In the genomic region with DNA sequence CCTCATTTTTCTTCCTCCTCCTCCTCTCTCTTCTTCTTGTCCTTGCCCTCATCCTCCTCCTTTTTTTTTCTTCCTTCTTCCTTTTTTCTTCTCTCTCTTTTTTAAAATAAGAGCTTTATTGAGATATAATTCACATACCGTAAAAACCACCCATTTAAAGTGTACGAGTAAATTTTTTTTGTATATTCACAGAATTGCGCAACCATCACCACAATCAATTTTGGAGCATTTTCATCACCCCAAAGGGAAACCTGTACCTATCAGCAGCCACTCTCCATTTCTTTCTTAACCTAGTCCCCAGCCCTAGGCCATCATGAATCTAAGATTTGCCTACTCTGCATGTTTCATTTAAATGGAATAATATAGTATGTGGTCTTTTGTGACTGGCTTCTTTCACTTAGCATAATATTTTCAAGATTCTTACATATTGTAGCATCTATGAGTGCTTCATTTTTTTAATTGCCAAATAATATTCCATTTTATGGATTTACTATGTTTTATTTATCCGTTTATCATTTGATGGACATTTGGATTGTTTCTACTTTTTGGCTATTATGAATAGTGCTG, we compare ENCODE assay signal across 34 cellular contexts. TPM values are rescaled to one million over a fixed set of nuclear protein-coding genes. Genes with fewer than 3 reads are reported as not detected.
"Had no signal": no experiment of that assay in that cellular context is flagged by ENCODE, and none has a peak within 500 bp of the region (broad histone marks: within the 10 kb centered on the region; RNA-seq: fewer than 3 reads in every experiment).

No MANE protein-coding gene starts in this region.

- H3K27ac Mint-ChIP-seq: activated naive CD4-positive, alpha-beta T cell treated with anti-CD3 and anti-CD28 coated beads, Interleukin-2, amount 50 U/mL, for 24 hours; activated naive CD8-positive, alpha-beta T cell treated with anti-CD3 and anti-CD28 coated beads, Interleukin-2, amount 50 U/mL, for 24 hours; activated T-cell treated with anti-CD3 and anti-CD28 coated beads, Interleukin-2, amount 50 U/mL, for 24 hours; activated T-helper 2 cell treated with anti-CD3 and anti-CD28 coated beads, Interferon-gamma antibody, Interleukin-2, Interleukin-4, amounts not matched to agents 10 μg/mL and 5 μg/mL and 100 μg/mL, durations not matched to agents 14 hours and 24 hours and 36 hours; neural progenitor cell; stimulated activated effector memory CD8-positive, alpha-beta T cell treated with anti-CD3 and anti-CD28 coated beads, Interleukin-12 subunit alpha, Interleukin-12 subunit beta, amount 100 ng/mL, for 72 hours; stimulated activated naive CD8-positive, alpha-beta T cell treated with anti-CD3 and anti-CD28 coated beads, Interleukin-15, Interleukin-2, amounts not matched to agents 100 ng/mL and 50 ng/mL, for 24 hours had no signal

- H3K27me3 ChIP-seq: heart right ventricle, left lung, neural progenitor cell had no signal

- H3K36me3 Mint-ChIP-seq: neural progenitor cell had no signal

- H3K27me3 Mint-ChIP-seq: activated naive CD4-positive, alpha-beta T cell treated with anti-CD3 and anti-CD28 coated beads, Interleukin-2, amount 50 U/mL, for 24 hours; activated naive CD8-positive, alpha-beta T cell treated with anti-CD3 and anti-CD28 coated beads, Interleukin-2, amount 50 U/mL, for 24 hours; activated T-cell treated with anti-CD3 and anti-CD28 coated beads, Interleukin-2, amount 50 U/mL, for 24 hours; naive thymus-derived CD8-positive, alpha-beta T cell; stimulated activated naive CD8-positive, alpha-beta T cell treated with anti-CD3 and anti-CD28 coated beads, Interleukin-15, Interleukin-2, amounts not matched to agents 100 ng/mL and 50 ng/mL, for 24 hours had no signal

- H3K9me3 Mint-ChIP-seq: activated naive CD4-positive, alpha-beta T cell treated with anti-CD3 and anti-CD28 coated beads, Interleukin-2, amount 50 U/mL, for 24 hours; activated naive CD8-positive, alpha-beta T cell treated with anti-CD3 and anti-CD28 coated beads, Interleukin-2, amount 50 U/mL, for 24 hours; activated T-cell treated with anti-CD3 and anti-CD28 coated beads, Interleukin-2, amount 50 U/mL, for 24 hours; activated T-helper 2 cell treated with anti-CD3 and anti-CD28 coated beads, Interferon-gamma antibody, Interleukin-2, Interleukin-4, amounts not matched to agents 10 μg/mL and 5 μg/mL and 100 μg/mL, durations not matched to agents 14 hours and 24 hours and 36 hours; naive thymus-derived CD8-positive, alpha-beta T cell; neural progenitor cell; stimulated activated effector memory CD8-positive, alpha-beta T cell treated with anti-CD3 and anti-CD28 coated beads, Interleukin-12 subunit alpha, Interleukin-12 subunit beta, amount 100 ng/mL, for 72 hours; stimulated activated naive CD8-positive, alpha-beta T cell treated with anti-CD3 and anti-CD28 coated beads, Interleukin-15, Interleukin-2, amounts not matched to agents 100 ng/mL and 50 ng/mL, for 24 hours had no signal

- DNase-seq: activated CD4-positive, alpha-beta T cell treated with anti-CD3 and anti-CD28 coated beads for 4 hours; activated CD4-positive, alpha-beta T cell treated with anti-CD3 and anti-CD28 coated beads, Interleukin-2, amount 50 U/mL, for 4 hours; activated CD8-positive, alpha-beta memory T cell treated with anti-CD3 and anti-CD28 coated beads for 24 hours; activated naive CD8-positive, alpha-beta T cell treated with anti-CD3 and anti-CD28 coated beads, Interleukin-2, amount 50 U/mL, for 24 hours; activated T-cell treated with anti-CD3 and anti-CD28 coated beads, Interleukin-2, amount 50 U/mL, for 24 hours; amygdala; caudate nucleus; dermis blood vessel endothelial cell; effector CD4-positive, alpha-beta T cell; esophagus squamous epithelium; foreskin melanocyte; heart right ventricle; mesenchymal stem cell; naive thymus-derived CD8-positive, alpha-beta T cell; occipital lobe; right cardiac atrium; stimulated activated CD4-positive, alpha-beta T cell treated with anti-CD3 and anti-CD28 coated beads, Interleukin-12 subunit alpha, Interleukin-12 subunit beta, amount 100 ng/mL, for 4 hours; stimulated activated CD4-positive, alpha-beta T cell treated with anti-CD3 and anti-CD28 coated beads, Interleukin-4, amount 100 ng/mL, for 24 hours; T-helper 9 cell; trophoblast cell had no signal

- H3K36me3 ChIP-seq: neural progenitor cell had no signal

- ATAC-seq: activated naive CD8-positive, alpha-beta T cell treated with anti-CD3 and anti-CD28 coated beads, Interleukin-2, amount 50 U/mL, for 24 hours; heart right ventricle; naive thymus-derived CD8-positive, alpha-beta T cell; right cardiac atrium; stimulated activated effector memory CD8-positive, alpha-beta T cell treated with anti-CD3 and anti-CD28 coated beads, Interleukin-12 subunit alpha, Interleukin-12 subunit beta, amount 100 ng/mL, for 72 hours had no signal

- H2AFZ ChIP-seq: neural progenitor cell had no signal

- H3K27ac ChIP-seq: epithelial cell of prostate, esophagus squamous epithelium, heart right ventricle, lower lobe of right lung, neural progenitor cell, skin epidermis, thoracic aorta, VCaP had no signal

- H3K4me1 Mint-ChIP-seq: activated naive CD4-positive, alpha-beta T cell treated with anti-CD3 and anti-CD28 coated beads, Interleukin-2, amount 50 U/mL, for 24 hours; activated naive CD8-positive, alpha-beta T cell treated with anti-CD3 and anti-CD28 coated beads, Interleukin-2, amount 50 U/mL, for 24 hours; naive thymus-derived CD8-positive, alpha-beta T cell; neural progenitor cell; stimulated activated effector memory CD8-positive, alpha-beta T cell treated with anti-CD3 and anti-CD28 coated beads, Interleukin-12 subunit alpha, Interleukin-12 subunit beta, amount 100 ng/mL, for 72 hours had no signal

- H3K4me2 ChIP-seq: neural progenitor cell had no signal

- H3K4me3 ChIP-seq: esophagus squamous epithelium, heart right ventricle, left lung, lower lobe of right lung, neural progenitor cell, skin epidermis, thoracic aorta had no signal

- H3K9me3 ChIP-seq: esophagus squamous epithelium, heart right ventricle, left lung, lower lobe of right lung, thoracic aorta had no signal

- H3K9ac ChIP-seq: neural progenitor cell had no signal

- H3K4me1 ChIP-seq: esophagus squamous epithelium, heart right ventricle, neural progenitor cell had no signal

- H3K4me3 Mint-ChIP-seq: activated naive CD4-positive, alpha-beta T cell treated with anti-CD3 and anti-CD28 coated beads, Interleukin-2, amount 50 U/mL, for 24 hours; activated naive CD8-positive, alpha-beta T cell treated with anti-CD3 and anti-CD28 coated beads, Interleukin-2, amount 50 U/mL, for 24 hours; activated T-cell treated with anti-CD3 and anti-CD28 coated beads, Interleukin-2, amount 50 U/mL, for 24 hours; naive thymus-derived CD8-positive, alpha-beta T cell; neural progenitor cell; stimulated activated effector memory CD8-positive, alpha-beta T cell treated with anti-CD3 and anti-CD28 coated beads, Interleukin-12 subunit alpha, Interleukin-12 subunit beta, amount 100 ng/mL, for 72 hours; stimulated activated naive CD8-positive, alpha-beta T cell treated with anti-CD3 and anti-CD28 coated beads, Interleukin-15, Interleukin-2, amounts not matched to agents 100 ng/mL and 50 ng/mL, for 24 hours had no signal

RNA-seq across cellular contexts. Expression of gene ELF5, which starts 39.9 kb away (rescaled TPM):
- total RNA-seq: activated T-helper 2 cell treated with anti-CD3 and anti-CD28 coated beads, Interferon-gamma antibody, Interleukin-2, Interleukin-4, amounts not matched to agents 10 μg/mL and 5 μg/mL and 100 μg/mL, durations not matched to agents 14 hours and 24 hours and 36 hours; dermis blood vessel endothelial cell; glomerular endothelial cell; heart right ventricle; kidney epithelial cell; naive thymus-derived CD8-positive, alpha-beta T cell; occipital lobe; right cardiac atrium; subcutaneous adipose tissue; thoracic aorta had no signal
- polyA plus RNA-seq: heart right ventricle; naive thymus-derived CD8-positive, alpha-beta T cell; right cardiac atrium had no signal
